Comparison of ENCODE assay signal across 20 cellular contexts in genomic region chr3:15279671-15280402, GRCh38. TPM values are rescaled to one million over a fixed set of nuclear protein-coding genes. Genes with fewer than 3 reads are reported as not detected.
A peak's percentile ranks its signal among the peaks of the same experiment; 100 is the strongest.
DNase-seq lines count a peak whose midpoint lies in the region; ATAC-seq, FAIRE-seq and TF ChIP-seq lines count a peak whose summit lies in the region.
"Had no signal": no experiment of that assay in that cellular context is flagged by ENCODE, and none has a peak within 500 bp of the region (broad histone marks: within the 10 kb centered on the region; RNA-seq: fewer than 3 reads in every experiment).

No MANE protein-coding gene starts in this region.

- no peak for FAIRE-seq in bronchial epithelial cell (lab: Jason Lieb, UNC)
- FAIRE-seq: GM12892, H54, HTR-8/SVneo had no signal

- 60 to 67% methylated on average over 12 of the region's 12 CpGs for WGBS in tibial nerve, 2 donors
- 77% methylated on average over 9 of the region's 12 CpGs for WGBS in esophagus muscularis mucosa

- H3K9me3 ChIP-seq in tibial nerve (no peaks in the 10 kb centered on the region), esophagus muscularis mucosa (no peaks in the 10 kb centered on the region)
- H3K9me3 ChIP-seq: psoas muscle, uterus had no signal

- intact Hi-C loops in natural killer cell (cut with micrococcal nuclease) (no loop called here), esophagus muscularis mucosa (cut with DNase I) (no loop called here)

- no peak overlapping the region for H3K4me3 Mint-ChIP-seq in activated naive CD8-positive, alpha-beta T cell treated with anti-CD3 and anti-CD28 coated beads, Interleukin-2, amount 50 U/mL, for 24 hours
- no peak overlapping the region for H3K4me3 Mint-ChIP-seq in activated naive CD8-positive, alpha-beta T cell treated with anti-CD3 and anti-CD28 coated beads for 36 hours
- H3K4me3 Mint-ChIP-seq in natural killer cell: peak overlapping the region; percentile 49

- TF ChIP-seq CTCF in bronchial epithelial cell (IDR thresholded peaks at IDR 0.05; ENCODE audit: insufficient read depth, low read length, severe bottlenecking) (no peak), natural killer cell (IDR thresholded peaks at IDR 0.05) (no peak), tibial nerve (IDR thresholded peaks at IDR 0.05) (no peak), esophagus muscularis mucosa (IDR thresholded peaks at IDR 0.05) (no peak)

- TF ChIP-seq POLR2A in tibial nerve (IDR thresholded peaks at IDR 0.05): no peak
- TF ChIP-seq POLR2A in esophagus muscularis mucosa (IDR thresholded peaks at IDR 0.05; ENCODE audit: low read depth): no peak

- TF ChIP-seq EP300 in tibial nerve (IDR thresholded peaks at IDR 0.05): no peak
- no peak for TF ChIP-seq EP300 in esophagus muscularis mucosa (IDR thresholded peaks at IDR 0.05)

- H3K4me3 ChIP-seq in bronchial epithelial cell (ENCODE audit: low read depth, low read length): no peak overlapping the region
- no peak overlapping the region for H3K4me3 ChIP-seq in tibial nerve
- no peak overlapping the region for H3K4me3 ChIP-seq in esophagus muscularis mucosa
- H3K4me3 ChIP-seq: psoas muscle, uterus had no signal

- H3K27ac Mint-ChIP-seq in activated naive CD8-positive, alpha-beta T cell treated with anti-CD3 and anti-CD28 coated beads, Interleukin-2, amount 50 U/mL, for 24 hours: no peak overlapping the region
- no peak overlapping the region for H3K27ac Mint-ChIP-seq in activated naive CD8-positive, alpha-beta T cell treated with anti-CD3 and anti-CD28 coated beads for 36 hours
- peak overlapping the region; percentile 80 to 92 for H3K27ac Mint-ChIP-seq in natural killer cell
- H3K27ac Mint-ChIP-seq: activated naive CD4-positive, alpha-beta T cell treated with anti-CD3 and anti-CD28 coated beads, Interleukin-2, amount 50 U/mL, for 72 hours had no signal

- peaks cover 51% of the 10 kb centered on the region for H3K4me1 Mint-ChIP-seq in activated naive CD8-positive, alpha-beta T cell treated with anti-CD3 and anti-CD28 coated beads, Interleukin-2, amount 50 U/mL, for 24 hours
- peaks cover 27% of the 10 kb centered on the region for H3K4me1 Mint-ChIP-seq in activated naive CD8-positive, alpha-beta T cell treated with anti-CD3 and anti-CD28 coated beads for 36 hours
- H3K4me1 Mint-ChIP-seq in natural killer cell: peaks cover 92 to 97% of the 10 kb centered on the region in 2 donors

- H3K27ac ChIP-seq in tibial nerve (peak overlapping the region in 3 of 4 donors; percentile 5 to 77 (median 39)), esophagus muscularis mucosa (replicated peaks in 1 of 4) (no peak overlapping the region)
- H3K27ac ChIP-seq: psoas muscle had no signal

- no peaks in the 10 kb centered on the region for H3K27me3 ChIP-seq in bronchial epithelial cell (ENCODE audit: control insufficient read depth, insufficient read depth, low read length)
- no peaks in the 10 kb centered on the region for H3K27me3 ChIP-seq in tibial nerve
- no peaks in the 10 kb centered on the region for H3K27me3 ChIP-seq in esophagus muscularis mucosa
- H3K27me3 ChIP-seq: uterus had no signal

- no peak for DNase-seq in activated naive CD8-positive, alpha-beta T cell treated with anti-CD3 and anti-CD28 coated beads, Interleukin-2, amount 50 U/mL, for 24 hours
- DNase-seq in activated naive CD8-positive, alpha-beta T cell treated with anti-CD3 and anti-CD28 coated beads for 36 hours: no peak
- peak; percentile 34 for DNase-seq in bronchial epithelial cell (ENCODE audit: low read depth)
- DNase-seq in natural killer cell: no peak
- DNase-seq in tibial nerve (ENCODE audit: low spot score in 2 of 2): no peak
- no peak for DNase-seq in esophagus muscularis mucosa (ENCODE audit: extremely low spot score)
- no peak for DNase-seq in RKO (ENCODE audit: low spot score)
- DNase-seq: ACHN, GF-D8, NCI-H1694, NCI-H446, psoas muscle, Right ventricle myocardium superior, T-helper 1 cell, uterus had no signal

- no peaks in the 10 kb centered on the region for H3K27me3 Mint-ChIP-seq in activated naive CD8-positive, alpha-beta T cell treated with anti-CD3 and anti-CD28 coated beads, Interleukin-2, amount 50 U/mL, for 24 hours
- no peaks in the 10 kb centered on the region for H3K27me3 Mint-ChIP-seq in activated naive CD8-positive, alpha-beta T cell treated with anti-CD3 and anti-CD28 coated beads for 36 hours
- H3K27me3 Mint-ChIP-seq in natural killer cell (ENCODE audit: low read depth in 2 of 2): no peaks in the 10 kb centered on the region

- H3K36me3 ChIP-seq in bronchial epithelial cell (ENCODE audit: control insufficient read depth, insufficient read depth, low read length) (no peaks in the 10 kb centered on the region), tibial nerve (no peaks in the 10 kb centered on the region), esophagus muscularis mucosa (no peaks in the 10 kb centered on the region)
- H3K36me3 ChIP-seq: uterus had no signal

- peak; percentile 30 for ATAC-seq in activated naive CD8-positive, alpha-beta T cell treated with anti-CD3 and anti-CD28 coated beads, Interleukin-2, amount 50 U/mL, for 24 hours
- no peak for ATAC-seq in natural killer cell
- no peak for ATAC-seq in GM21717 (IDR thresholded peaks at IDR 0.05; ENCODE audit: unreplicated experiment)

- no peaks in the 10 kb centered on the region for H3K9me3 Mint-ChIP-seq in activated naive CD8-positive, alpha-beta T cell treated with anti-CD3 and anti-CD28 coated beads, Interleukin-2, amount 50 U/mL, for 24 hours
- no peaks in the 10 kb centered on the region for H3K9me3 Mint-ChIP-seq in activated naive CD8-positive, alpha-beta T cell treated with anti-CD3 and anti-CD28 coated beads for 36 hours
- H3K9me3 Mint-ChIP-seq in natural killer cell: no peaks in the 10 kb centered on the region
- H3K9me3 Mint-ChIP-seq: activated naive CD4-positive, alpha-beta T cell treated with anti-CD3 and anti-CD28 coated beads, Interleukin-2, amount 50 U/mL, for 72 hours had no signal

- peaks cover 1% of the 10 kb centered on the region for H3K36me3 Mint-ChIP-seq in activated naive CD8-positive, alpha-beta T cell treated with anti-CD3 and anti-CD28 coated beads, Interleukin-2, amount 50 U/mL, for 24 hours (ENCODE audit: low read depth)
- no peaks in the 10 kb centered on the region for H3K36me3 Mint-ChIP-seq in activated naive CD8-positive, alpha-beta T cell treated with anti-CD3 and anti-CD28 coated beads for 36 hours
- no peaks in the 10 kb centered on the region for H3K36me3 Mint-ChIP-seq in natural killer cell
- H3K36me3 Mint-ChIP-seq: activated naive CD4-positive, alpha-beta T cell treated with anti-CD3 and anti-CD28 coated beads, Interleukin-2, amount 50 U/mL, for 72 hours had no signal

- H3K4me1 ChIP-seq in tibial nerve (peaks cover 0 to 80% (median 34%) of the 10 kb centered on the region in 4 donors), esophagus muscularis mucosa (peaks cover 0 to 16% (median 9%) of the 10 kb centered on the region in 4 donors)

RNA-seq across cellular contexts. Expression of gene SH3BP5, which starts 52.5 kb away (rescaled TPM):
- 1 to 10 TPM; 2.4 TPM for total RNA-seq in activated naive CD8-positive, alpha-beta T cell treated with anti-CD3 and anti-CD28 coated beads for 36 hours
- total RNA-seq in bronchial epithelial cell (3.6 and 6.3 TPM in 2 replicates), natural killer cell (100 to 1,000 TPM in 1 of 3 donors, 10 to 100 TPM in 2; 89.4 to 129 (median 91.0) TPM), tibial nerve (100 to 1,000 TPM in 3 of 4 donors, 10 to 100 TPM in 1; 99.0 to 113 (median 105) TPM), esophagus muscularis mucosa (10 to 100 TPM; 26.2 to 56.5 (median 38.2) TPM)

Comparison
In these comparisons a context has a peak if more than half of its experiments do, and no peak if none do; other contexts are left out.
1. H3K27ac Mint-ChIP-seq: peak in natural killer cell (2 of 2); none in activated naive CD8-positive, alpha-beta T cell treated with anti-CD3 and anti-CD28 coated beads, Interleukin-2, amount 50 U/mL, for 24 hours (single experiment) and activated naive CD8-positive, alpha-beta T cell treated with anti-CD3 and anti-CD28 coated beads for 36 hours (single experiment).
2. H3K27ac ChIP-seq: peak in tibial nerve (3 of 4); none in esophagus muscularis mucosa (0 of 4).